In the genomic region with DNA sequence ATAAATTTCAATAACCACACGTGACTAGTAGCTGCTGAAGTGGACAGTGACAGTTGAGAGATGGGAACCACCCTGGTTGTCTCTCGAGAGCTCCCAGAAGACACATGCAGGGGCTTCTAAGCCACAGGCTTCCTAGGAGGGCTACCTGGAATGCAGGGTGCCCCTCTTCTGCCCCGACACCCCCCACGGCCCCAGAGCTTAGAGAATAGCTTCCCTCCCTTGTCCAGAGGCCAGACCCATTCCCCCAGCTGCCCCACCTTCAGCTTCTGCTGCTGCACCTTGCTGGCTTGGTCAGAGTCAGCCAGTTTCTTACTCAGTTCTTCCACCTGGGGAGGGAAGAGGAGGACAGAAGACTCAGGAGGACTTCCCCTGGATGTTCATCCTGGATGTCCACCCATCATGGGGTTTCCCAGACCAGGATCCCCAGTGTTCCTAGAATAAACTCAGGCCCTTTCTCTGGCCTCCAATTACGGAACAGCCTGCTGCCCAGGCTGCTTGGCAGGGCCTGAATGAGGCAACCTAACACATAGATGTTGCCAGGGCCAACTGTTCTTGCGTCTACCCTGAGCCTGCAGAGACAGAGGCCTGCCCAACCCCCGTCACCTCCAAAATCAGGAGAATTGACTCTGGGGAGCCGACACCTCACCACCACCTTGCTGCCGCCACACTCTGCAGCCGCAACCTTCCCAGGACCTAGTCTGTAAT, we compare ENCODE assay signal across 18 cellular contexts. TPM values are rescaled to one million over a fixed set of nuclear protein-coding genes. Genes with fewer than 3 reads are reported as not detected.
DNase-seq lines count a peak whose midpoint lies in the region; FAIRE-seq and TF ChIP-seq lines count a peak whose summit lies in the region.
"Had no signal": no experiment of that assay in that cellular context is flagged by ENCODE, and none has a peak within 500 bp of the region (broad histone marks: within the 10 kb centered on the region; RNA-seq: fewer than 3 reads in every experiment).

No MANE protein-coding gene starts in this region.

- no peak overlapping the region for H2BK120ac ChIP-seq in H1 (replicated peaks; ENCODE audit: low read depth, low read length)
- no peak overlapping the region for H2BK120ac ChIP-seq in trophoblast cell (ENCODE audit: insufficient read depth, low read length, poor library complexity)

- 84% methylated on average over 10 of the region's 10 CpGs; no CpG with 5 or more reads in 1 of the 2 experiments for WGBS in H1 (ENCODE audit: extremely low coverage in 1 of 2, insufficient coverage in 1 of 2, insufficient read length in 1 of 2, insufficient replicate concordance in 2 of 2, low coverage in 1 of 2, low lambda C conversion rate in 2 of 2, missing lambda C conversion rate in 1 of 2), 2 experiments
- WGBS in trophoblast cell (ENCODE audit: extremely low coverage, insufficient coverage, insufficient read length) = no CpG with 5 or more reads among the region's 10 CpGs

- TF ChIP-seq EP300 in H1 (IDR thresholded peaks at IDR 0.05; ENCODE audit: borderline replicate concordance in 1 of 2, low read depth in 2 of 2, low read length in 2 of 2) = no peak

- H3K14ac ChIP-seq in H1 (ENCODE audit: insufficient read length) = no peak overlapping the region
- H3K14ac ChIP-seq in trophoblast cell (ENCODE audit: low read length) = no peak overlapping the region

- no peak overlapping the region for H4K5ac ChIP-seq in H1 (ENCODE audit: insufficient read length, low read depth, low read length)

- H4K91ac ChIP-seq in H1 (replicated peaks; ENCODE audit: insufficient read length, low read length) (no peak overlapping the region), trophoblast cell (ENCODE audit: low read depth, low read length) (no peak overlapping the region)

- H3K18ac ChIP-seq in H1 (ENCODE audit: extremely low read depth, low read length) = no peak overlapping the region
- no peak overlapping the region for H3K18ac ChIP-seq in trophoblast cell (ENCODE audit: low read length)

- peaks cover 23 to 44% of the 10 kb centered on the region in 2 experiments for H4K20me1 ChIP-seq in H1 (replicated peaks in 1 of 2; ENCODE audit: control insufficient read depth in 1 of 2, insufficient read depth in 2 of 2, low read length in 2 of 2)

- H3K27me3 ChIP-seq in H1 (replicated peaks in 1 of 4; ENCODE audit: control insufficient read depth in 3 of 4, extremely low read depth in 1 of 4, insufficient read depth in 3 of 4, low read length in 3 of 4) (no peaks in the 10 kb centered on the region), trophoblast cell (ENCODE audit: insufficient read depth, low read length) (no peaks in the 10 kb centered on the region)
- H3K27me3 ChIP-seq: right lobe of liver, suprapubic skin had no signal

- H3K79me1 ChIP-seq in H1 (ENCODE audit: low read depth, low read length) (no peaks in the 10 kb centered on the region; the same call in 1 of the 2 replicates), trophoblast cell (ENCODE audit: low read length) (no peaks in the 10 kb centered on the region)

- H3K9me3 ChIP-seq in H1 (ENCODE audit: insufficient read depth in 2 of 2, low read depth in 1 of 2, low read length in 1 of 2) = no peaks in the 10 kb centered on the region
- peaks cover 2% of the 10 kb centered on the region for H3K9me3 ChIP-seq in trophoblast cell (ENCODE audit: insufficient read depth, low read depth, low read length)
- H3K9me3 ChIP-seq: right lobe of liver, suprapubic skin had no signal

- no peak overlapping the region for H2AFZ ChIP-seq in H1 (ENCODE audit: low read length)
- no peak overlapping the region for H2AFZ ChIP-seq in trophoblast cell (ENCODE audit: insufficient read depth, low read length, poor library complexity)

- H3K9me3 Mint-ChIP-seq in HFFc6 = no peaks in the 10 kb centered on the region
- no peaks in the 10 kb centered on the region for H3K9me3 Mint-ChIP-seq in osteocyte (ENCODE audit: unreplicated experiment)

- H3K56ac ChIP-seq in H1 (replicated peaks; ENCODE audit: insufficient read length, low read depth, low read length) = no peak overlapping the region

- peak overlapping the region; percentile 21; the same call in 1 of the 2 replicates for H3K27ac Mint-ChIP-seq in HFFc6
- peak overlapping the region; percentile 23 for H3K27ac Mint-ChIP-seq in osteocyte (ENCODE audit: unreplicated experiment)

- H3K4me3 ChIP-seq in H1 (ENCODE audit: extremely low read depth in 1 of 4, insufficient read depth in 2 of 4, low read depth in 3 of 4, low read length in 4 of 4) (no peak overlapping the region), coronary artery (no peak overlapping the region), trophoblast cell (ENCODE audit: low read depth, low read length) (no peak overlapping the region)
- H3K4me3 ChIP-seq: right lobe of liver, suprapubic skin had no signal

- no peak for TF ChIP-seq CTCF in HFFc6 (IDR thresholded peaks at IDR 0.05)
- no peak for TF ChIP-seq CTCF in H1 (IDR thresholded peaks at IDR 0.05; ENCODE audit: control extremely low read depth in 1 of 3, insufficient read depth in 1 of 3, low read depth in 1 of 3, low read length in 3 of 3)
- TF ChIP-seq CTCF in osteocyte (IDR thresholded peaks at IDR 0.05) = no peak
- TF ChIP-seq CTCF in coronary artery (IDR thresholded peaks at IDR 0.05) = no peak

- no peaks in the 10 kb centered on the region for H3K4me1 ChIP-seq in H1 (replicated peaks in 1 of 4; ENCODE audit: control insufficient read depth in 3 of 4, insufficient read depth in 4 of 4, low read length in 3 of 4)
- H3K4me1 ChIP-seq in trophoblast cell (ENCODE audit: control insufficient read depth in 1 of 2, insufficient read depth in 2 of 2, low read length in 2 of 2) = no peaks in the 10 kb centered on the region

- H2AK5ac ChIP-seq in H1 (ENCODE audit: low read depth, low read length) (no peak overlapping the region), trophoblast cell (ENCODE audit: low read length) (no peak overlapping the region)

- H3K36me3 ChIP-seq in H1 (ENCODE audit: control insufficient read depth in 2 of 4, insufficient read depth in 4 of 4, low read length in 3 of 4) = peaks cover 45 to 85% (median 76%) of the 10 kb centered on the region in 4 experiments
- peaks cover 90 to 96% of the 10 kb centered on the region in 2 experiments for H3K36me3 ChIP-seq in trophoblast cell (ENCODE audit: control insufficient read depth in 1 of 2, insufficient read depth in 2 of 2, low read length in 2 of 2)

- H3K27ac ChIP-seq in H1 (ENCODE audit: low read depth, low read length) (no peak overlapping the region), coronary artery (peak overlapping the region in 1 of 2 donors; percentile 58), trophoblast cell (ENCODE audit: low read depth, low read length) (no peak overlapping the region)
- H3K27ac ChIP-seq: right lobe of liver, suprapubic skin had no signal

- no peaks in the 10 kb centered on the region for H3K79me2 ChIP-seq in H1 (ENCODE audit: control insufficient read depth in 1 of 2, insufficient read depth in 2 of 2, low read length in 2 of 2)
- no peaks in the 10 kb centered on the region for H3K79me2 ChIP-seq in trophoblast cell (ENCODE audit: control insufficient read depth, insufficient read depth, low read length, poor library complexity)

- H3K9ac ChIP-seq in H1 (replicated peaks in 1 of 4; ENCODE audit: extremely low read depth in 1 of 4, low read depth in 3 of 4, low read length in 3 of 4) (no peak overlapping the region), trophoblast cell (ENCODE audit: low read length) (no peak overlapping the region)

- no peak overlapping the region for H2BK5ac ChIP-seq in H1 (ENCODE audit: low read depth, low read length)
- H2BK5ac ChIP-seq in trophoblast cell (ENCODE audit: low read depth, low read length, poor library complexity) = no peak overlapping the region

- CTCF ChIA-PET in H1 (lab: Charles Lee; ENCODE audit: partially characterized antibody) = interaction anchor here (0.6 to 2.7 kb wide), 2 partner anchors 13 to 60 kb away, joined by 3 to 15 read pairs; no protein-coding TSS in a partner anchor

- no peak overlapping the region for H4K12ac ChIP-seq in trophoblast cell (ENCODE audit: low read depth, low read length)

- H2BK15ac ChIP-seq in H1 (ENCODE audit: low read length) = no peak overlapping the region

- TF ChIP-seq RAD21 in H1 (IDR thresholded peaks at IDR 0.05 in 1 of 2, conservative IDR thresholded peaks at IDR 0.05 in 1 of 2; ENCODE audit: low read depth in 2 of 2, low read length in 2 of 2) = no peak

- no peak for FAIRE-seq in H1 (lab: Jason Lieb, UNC)
- FAIRE-seq: GM12891 had no signal

- peak; percentile 50 for DNase-seq in activated effector memory CD4-positive, alpha-beta T cell treated with anti-CD3 and anti-CD28 coated beads, Interleukin-2, amount 50 U/mL, for 16 hours
- no peak for DNase-seq in activated effector memory CD4-positive, alpha-beta T cell treated with Interleukin-2 at 50 U/mL for 16 hours
- DNase-seq in HFFc6 (no peak), H1 (ENCODE audit: low read depth in 1 of 2, low spot score in 2 of 2) (no peak), osteocyte (ENCODE audit: extremely low spot score, unreplicated experiment) (no peak), coronary artery (ENCODE audit: low spot score) (no peak), trophoblast cell (no peak), NCI-H1092 (lab: John Stamatoyannopoulos, UW) (no peak)
- DNase-seq: activated CD4-positive, CD25-positive, alpha-beta regulatory T cell; COR-L47; cortex of kidney; HCEC 1CT; mesendoderm; NCI-H1436 treated with DMSO at 0.1 percent for 48 hours; right lobe of liver; RPMI8226 had no signal

- H3K4me1 Mint-ChIP-seq in HFFc6 (ENCODE audit: low read depth) (no peaks in the 10 kb centered on the region), osteocyte (ENCODE audit: unreplicated experiment) (no peaks in the 10 kb centered on the region)

- H3K27me3 Mint-ChIP-seq in HFFc6 (ENCODE audit: insufficient read depth) (peaks cover 25% of the 10 kb centered on the region), osteocyte (ENCODE audit: unreplicated experiment) (no peaks in the 10 kb centered on the region)

- H3K4me2 ChIP-seq in H1 (ENCODE audit: insufficient read depth in 1 of 2, low read depth in 2 of 2, low read length in 2 of 2) (no peak overlapping the region), trophoblast cell (ENCODE audit: low read length) (no peak overlapping the region)

- no peak overlapping the region for H3K4me3 Mint-ChIP-seq in HFFc6
- H3K4me3 Mint-ChIP-seq in osteocyte (ENCODE audit: unreplicated experiment) = no peak overlapping the region

- H3K23ac ChIP-seq in H1 (ENCODE audit: insufficient read length) (no peak overlapping the region), trophoblast cell (ENCODE audit: low read length) (no peak overlapping the region)

- POLR2A ChIA-PET in H1 (lab: Charles Lee; ENCODE audit: partially characterized antibody) = interaction anchor here (1.3 to 1.5 kb wide), 2 partner anchors 11 to 81 kb away, joined by 3 to 4 read pairs; no protein-coding TSS in a partner anchor

- H2BK12ac ChIP-seq in H1 (ENCODE audit: low read depth, low read length) = no peak overlapping the region
- H2BK12ac ChIP-seq in trophoblast cell (ENCODE audit: low read length) = no peak overlapping the region

- H4K8ac ChIP-seq in H1 (ENCODE audit: extremely low read depth, insufficient read depth, low read length) = no peak overlapping the region; the same call in 1 of the 2 replicates
- no peak overlapping the region for H4K8ac ChIP-seq in trophoblast cell (ENCODE audit: low read depth, low read length)

- H3K23me2 ChIP-seq in H1 (ENCODE audit: low read depth, low read length) = no peaks in the 10 kb centered on the region

- H3K36me3 Mint-ChIP-seq in HFFc6 (ENCODE audit: low read depth) = peaks cover 46% of the 10 kb centered on the region
- peaks cover 60% of the 10 kb centered on the region for H3K36me3 Mint-ChIP-seq in osteocyte (ENCODE audit: unreplicated experiment)

- H2BK20ac ChIP-seq in H1 (ENCODE audit: low read length) = no peak overlapping the region

- no peak for TF ChIP-seq POLR2A in H1 (IDR thresholded peaks at IDR 0.05; ENCODE audit: control extremely low read depth in 1 of 2, low read depth in 2 of 2, low read length in 2 of 2)

- H3K4ac ChIP-seq in H1 (replicated peaks; ENCODE audit: insufficient read length, low read depth, low read length) (no peak overlapping the region), trophoblast cell (ENCODE audit: low read depth, low read length) (no peak overlapping the region)

RNA-seq across cellular contexts. Expression of gene IL18BP, which starts 12.0 kb away (rescaled TPM):
- 1 to 10 TPM; 1.5 to 2.3 (median 1.8) TPM for total RNA-seq in HFFc6 (2021; fragmentation: NEBNext Ultra II Directional; extraction: Animal tissue kit (Norgen Biotek cat#: 25700))
- total RNA-seq in H1 (2021; fragmentation: NEBNext Ultra II Directional; extraction: Animal tissue kit (Norgen Biotek cat#: 25700)) = 9.8 and 10.2 TPM in 2 replicates
- 17.0 and 17.7 TPM in 2 replicates for polyA plus RNA-seq in H1 (2011; rRNA removed)
- 14.3 TPM for polyA plus RNA-seq in H1 (2011; cell fraction: cytosol; rRNA removed)
- 55.3 TPM for polyA plus RNA-seq in H1 (2011; cell fraction: nucleus; rRNA removed)
- polyA plus RNA-seq in H1 (2012, experiment 1 of 2) = 9.0 to 11.1 TPM (median 10.1 TPM) in 4 replicates
- 3.4 TPM for polyA plus RNA-seq in H1 (2012, experiment 2 of 2)
- 10.6 TPM for polyA plus RNA-seq in H1 (2013, experiment 1 of 2)
- polyA plus RNA-seq in H1 (2013, experiment 2 of 2) = 8.3 TPM
- polyA minus RNA-seq in H1 (2011; rRNA and poly(A)+ RNA removed) = 8.5 and 10.7 TPM in 2 replicates
- 3.4 TPM for polyA minus RNA-seq in H1 (2011; cell fraction: cytosol; rRNA and poly(A)+ RNA removed)
- polyA minus RNA-seq in H1 (2011; cell fraction: nucleus; rRNA and poly(A)+ RNA removed) = 18.8 TPM
- total RNA-seq in osteocyte = 8.8 and 9.6 TPM in 2 replicates
- polyA plus RNA-seq in trophoblast cell (2013) = 4.6 TPM in 2 replicates
